ENCODE assay signal across 9 cellular contexts in the genomic region with DNA sequence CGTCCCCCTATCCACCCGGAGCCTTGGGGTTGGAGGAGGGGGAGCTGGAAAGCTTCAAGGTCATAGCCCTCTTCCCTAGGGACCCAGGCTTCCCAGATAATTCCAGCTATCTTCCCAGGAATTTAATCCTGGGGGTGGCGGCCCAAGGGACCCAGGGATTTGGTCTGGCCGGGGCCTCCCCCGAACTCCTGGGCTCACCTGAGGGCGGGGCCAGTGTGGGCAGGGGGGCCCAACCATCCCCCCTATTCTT. TPM values are rescaled to one million over a fixed set of nuclear protein-coding genes. Genes with fewer than 3 reads are reported as not detected.
DNase-seq lines count a peak whose midpoint lies in the region; ATAC-seq and TF ChIP-seq lines count a peak whose summit lies in the region.
"Had no signal": no experiment of that assay in that cellular context is flagged by ENCODE, and none has a peak within 500 bp of the region (broad histone marks: within the 10 kb centered on the region; RNA-seq: fewer than 3 reads in every experiment).

No MANE protein-coding gene starts in this region.

- H3K36me3 ChIP-seq in gastrocnemius medialis: no peaks in the 10 kb centered on the region

- H3K27me3 ChIP-seq in gastrocnemius medialis: no peaks in the 10 kb centered on the region
- H3K27me3 ChIP-seq: foreskin keratinocyte had no signal

- no peak for TF ChIP-seq POLR2A in gastrocnemius medialis (IDR thresholded peaks at IDR 0.05)

- intact Hi-C loops in gastrocnemius medialis (cut with DNase I; ENCODE audit: low total_unique reads): no loop called here

- no peaks in the 10 kb centered on the region for H3K9me3 ChIP-seq in gastrocnemius medialis

- no peak for ATAC-seq in gastrocnemius medialis

- peak overlapping the region; percentile 87 for H3K4me3 ChIP-seq in GM12875 (ENCODE audit: low read depth, low read length)
- H3K4me3 ChIP-seq in fibroblast of pulmonary artery (replicated peaks; ENCODE audit: low read depth, low read length): peak overlapping the region; percentile 98
- peak overlapping the region; percentile 84 to 91 (median 88) for H3K4me3 ChIP-seq in gastrocnemius medialis

- in situ Hi-C loops in SK-MEL-5 (cut with HindIII; ENCODE audit: low pct_unique_long_range_greater_than_20kb, low sequenced_read_pairs) (no loop called here), gastrocnemius medialis (cut with MboI; ENCODE audit: low sequenced_read_pairs in 4 of 4) (no loop called here)

- DNase-seq in SK-MEL-5 (ENCODE audit: low read depth, low spot score): peak; percentile 28
- DNase-seq in fibroblast of pulmonary artery (ENCODE audit: low read depth): no peak
- DNase-seq in gastrocnemius medialis: no peak
- no peak for DNase-seq in NCI-H1417 (lab: John Stamatoyannopoulos, UW)
- no peak for DNase-seq in GOT3 (lab: John Stamatoyannopoulos, UW)
- DNase-seq in stimulated activated naive CD4-positive, alpha-beta T cell treated with Interleukin-2 at 50 U/mL for 16 hours (lab: John Stamatoyannopoulos, UW): no peak
- no peak for DNase-seq in NCI-H526 (lab: John Stamatoyannopoulos, UW)

- TF ChIP-seq CTCF in GM12875 (IDR thresholded peaks at IDR 0.05; ENCODE audit: borderline replicate concordance, insufficient read depth, low read depth, low read length) (no peak), fibroblast of pulmonary artery (IDR thresholded peaks at IDR 0.05; ENCODE audit: low read length, missing control alignments) (no peak), gastrocnemius medialis (IDR thresholded peaks at IDR 0.05 in 4 of 5, conservative IDR thresholded peaks at IDR 0.05 in 1 of 5) (no peak)

- peak overlapping the region; percentile 90 to 96 (median 94) for H3K27ac ChIP-seq in gastrocnemius medialis

- H3K4me1 ChIP-seq in gastrocnemius medialis: peaks cover 23 to 30% of the 10 kb centered on the region in 2 donors

RNA-seq across cellular contexts. Expression of a gene that starts 1.3 kb away (rescaled TPM):
- total RNA-seq in SK-MEL-5 (2014; rRNA removed; shearing (Covaris generic)): 42.6 and 44.1 TPM in 2 replicates
- polyA plus RNA-seq in SK-MEL-5 (2015; cell fraction: cytosol; rRNA removed): 94.0 and 106 TPM in 2 replicates
- 31.7 and 46.7 TPM in 2 replicates for polyA plus RNA-seq in SK-MEL-5 (2015; cell fraction: nucleus; rRNA removed)
- total RNA-seq in gastrocnemius medialis: 10 to 100 TPM; 10.2 to 18.2 (median 16.4) TPM

RNA-seq across cellular contexts. Expression of a gene that starts 10.4 kb away (rescaled TPM):
- 0.74 and 1.9 TPM in 2 replicates for total RNA-seq in SK-MEL-5 (2014; rRNA removed; shearing (Covaris generic))
- polyA plus RNA-seq in SK-MEL-5 (2015; cell fraction: cytosol; rRNA removed): 0.68 and 1.7 TPM in 2 replicates
- 2.3 and 7.7 TPM in 2 replicates for polyA plus RNA-seq in SK-MEL-5 (2015; cell fraction: nucleus; rRNA removed)
- under 1 TPM in 1 of 4 donors, not detected in 3; 0.76 TPM for total RNA-seq in gastrocnemius medialis

RNA-seq across cellular contexts. Expression of a gene that starts 11.8 kb away (rescaled TPM):
- total RNA-seq in SK-MEL-5 (2014; rRNA removed; shearing (Covaris generic)): 10.0 and 12.8 TPM in 2 replicates
- 25.9 and 29.0 TPM in 2 replicates for polyA plus RNA-seq in SK-MEL-5 (2015; cell fraction: cytosol; rRNA removed)
- polyA plus RNA-seq in SK-MEL-5 (2015; cell fraction: nucleus; rRNA removed): 9.4 and 10.4 TPM in 2 replicates
- total RNA-seq in gastrocnemius medialis: 100 to 1,000 TPM in 2 of 4 donors, 10 to 100 TPM in 2; 51.8 to 140 (median 101) TPM

RNA-seq across cellular contexts. Expression of a gene that starts 40.8 kb away (rescaled TPM):
- total RNA-seq in SK-MEL-5 (2014; rRNA removed; shearing (Covaris generic)): 0.13 and 0.42 TPM in 2 replicates
- polyA plus RNA-seq in SK-MEL-5 (2015; cell fraction: cytosol; rRNA removed): 0.81 and 3.8 TPM in 2 replicates
- polyA plus RNA-seq in SK-MEL-5 (2015; cell fraction: nucleus; rRNA removed): 1.5 and 3.8 TPM in 2 replicates
- 1 to 10 TPM in 2 of 4 donors, under 1 TPM in 1, not detected in 1; 0.17 to 1.8 (median 1.6) TPM for total RNA-seq in gastrocnemius medialis
